In genomic region chr10:71635251-71635866, GRCh38 we compare ENCODE assay signal across 1 cellular context.
A peak's percentile ranks its signal among the peaks of the same experiment; 100 is the strongest.
TF ChIP-seq lines count a peak whose summit lies in the region.

No MANE protein-coding gene starts in this region.

TF ChIP-seq in K562, 482 proteins besides CTCF, POLR2A, EP300 and RAD21 (continued from another document):
- TF ChIP-seq ZBTB40 (IDR thresholded peaks at IDR 0.05) (no peak), ZBTB40 (CRISPR knock-in tag; IDR thresholded peaks at IDR 0.05) (no peak), SOX6 (IDR thresholded peaks at IDR 0.05) (peak; percentile 90), ZNF586 (CRISPR knock-in tag; conservative IDR thresholded peaks at IDR 0.05) (no peak), POLR2AphosphoS2 (IDR thresholded peaks at IDR 0.05; ENCODE audit: low read length) (no peak), ARHGAP35 (IDR thresholded peaks at IDR 0.05; ENCODE audit: partially characterized antibody) (no peak)
